ENCODE assay signal across 8 cellular contexts in genomic region chr19:1652471-1653299, GRCh38. TPM values are rescaled to one million over a fixed set of nuclear protein-coding genes. Genes with fewer than 3 reads are reported as not detected.
DNase-seq lines count a peak whose midpoint lies in the region; ATAC-seq, FAIRE-seq and TF ChIP-seq lines count a peak whose summit lies in the region.

TCF3 (minus strand) TSS chr19:1652615; CDS start chr19:1650248, 2,367 bp downstream.

- FAIRE-seq in islet of Langerhans (lab: Jason Lieb, UNC): peak; percentile 66

- peak within 1 kb of the TSS; percentile 77 for H3K4me3 ChIP-seq in AG10803 (ENCODE audit: low read length)

- no peak for TF ChIP-seq CTCF in AG10803 (conservative IDR thresholded peaks at IDR 0.05; ENCODE audit: low read length)

- DNase-seq in AG10803 (ENCODE audit: low read depth) (peak; percentile 99), NCI-H460 (ENCODE audit: extremely low read depth, low read depth) (peak; percentile 95), cerebellar nuclear complex (lab: John Stamatoyannopoulos, UW) (peak; percentile 95 to 96)
- peak; percentile 99 for DNase-seq in activated CD4-positive, CD25-positive, alpha-beta regulatory T cell treated with anti-CD3 and anti-CD28 coated beads, Interleukin-2, amount 50 U/mL, for 72 hours
- peak; percentile 98 for DNase-seq in stimulated activated CD4-positive, alpha-beta T cell treated with anti-CD3 and anti-CD28 coated beads, Interleukin-12 subunit alpha, Interleukin-12 subunit beta, amount 100 ng/mL, for 4 hours

- ATAC-seq in GM19043 (IDR thresholded peaks at IDR 0.05; ENCODE audit: low read depth, unreplicated experiment) (peak; percentile 49), HG03378 (IDR thresholded peaks at IDR 0.05; ENCODE audit: unreplicated experiment) (peak; percentile 72)

RNA-seq across cellular contexts. Expression of gene TCF3, which starts in this region (rescaled TPM):
- total RNA-seq in NCI-H460 (2014; rRNA removed; shearing (Covaris generic)): 44.8 and 50.1 TPM in 2 replicates
- 103 and 104 TPM in 2 replicates for polyA plus RNA-seq in NCI-H460 (2014; cell fraction: nucleus; rRNA removed)

Comparison
In these comparisons a context has a peak if more than half of its experiments do, and no peak if none do; other contexts are left out.
1. Peak in every context shown above with its lines: DNase-seq, ATAC-seq and H3K4me3 ChIP-seq.